Comparison of ENCODE assay signal across 8 cellular contexts in genomic region chr18:33231474-33232317, GRCh38.
DNase-seq lines count a peak whose midpoint lies in the region; ATAC-seq and TF ChIP-seq lines count a peak whose summit lies in the region.

No MANE protein-coding gene starts in this region.

- H3K36me3 Mint-ChIP-seq in activated CD8-positive, alpha-beta T cell treated with anti-CD3 and anti-CD28 coated beads for 36 hours (ENCODE audit: low read depth), result no peaks in the 10 kb centered on the region
- H3K36me3 Mint-ChIP-seq in neural progenitor cell, result no peaks in the 10 kb centered on the region

- no peaks in the 10 kb centered on the region for H3K27me3 Mint-ChIP-seq in activated CD8-positive, alpha-beta T cell treated with anti-CD3 and anti-CD28 coated beads for 36 hours
- H3K27me3 Mint-ChIP-seq in neural progenitor cell (ENCODE audit: insufficient read depth, low read depth), result peaks cover 2% of the 10 kb centered on the region

- H3K36me3 ChIP-seq in DOHH2 (ENCODE audit: control insufficient read depth, low read length) (no peaks in the 10 kb centered on the region), neural progenitor cell (no peaks in the 10 kb centered on the region)
- H3K36me3 ChIP-seq in effector memory CD4-positive, alpha-beta T cell (ENCODE audit: control insufficient read depth, insufficient read depth, low read length), result no peaks in the 10 kb centered on the region

- H3K9me3 ChIP-seq in DOHH2 (ENCODE audit: control insufficient read depth, insufficient read depth, low read length) (no peaks in the 10 kb centered on the region), neural progenitor cell (ENCODE audit: low read depth) (no peaks in the 10 kb centered on the region)
- H3K9me3 ChIP-seq in effector memory CD4-positive, alpha-beta T cell (ENCODE audit: control insufficient read depth, low read length), result no peaks in the 10 kb centered on the region

- no peaks in the 10 kb centered on the region for H3F3A ChIP-seq in DOHH2 (ENCODE audit: control insufficient read depth, insufficient read depth)
- no peaks in the 10 kb centered on the region for H3F3A ChIP-seq in neural progenitor cell (ENCODE audit: low read depth)

- H3K79me2 ChIP-seq in DOHH2 (ENCODE audit: control insufficient read depth, low read length) (no peaks in the 10 kb centered on the region), neural progenitor cell (ENCODE audit: low read depth) (no peaks in the 10 kb centered on the region)

- H3K27ac Mint-ChIP-seq in activated CD8-positive, alpha-beta T cell treated with anti-CD3 and anti-CD28 coated beads for 36 hours, result no peak overlapping the region
- H3K27ac Mint-ChIP-seq in neural progenitor cell, result peak overlapping the region; percentile 17

- H3K4me1 Mint-ChIP-seq in activated CD8-positive, alpha-beta T cell treated with anti-CD3 and anti-CD28 coated beads for 36 hours (ENCODE audit: low read depth), result no peaks in the 10 kb centered on the region
- peaks cover 10% of the 10 kb centered on the region for H3K4me1 Mint-ChIP-seq in neural progenitor cell

- peak overlapping the region; percentile 29; the same call in 1 of the 2 replicates for H3K4me2 ChIP-seq in DOHH2 (ENCODE audit: low read length)
- H3K4me2 ChIP-seq in neural progenitor cell, result no peak overlapping the region

- H3K4me3 ChIP-seq in DOHH2 (ENCODE audit: low read length), result no peak overlapping the region
- no peak overlapping the region for H3K4me3 ChIP-seq in neural progenitor cell
- no peak overlapping the region for H3K4me3 ChIP-seq in effector memory CD4-positive, alpha-beta T cell (ENCODE audit: insufficient read depth, low read depth, low read length, poor library complexity, severe bottlenecking)

- H3K9me2 ChIP-seq in DOHH2 (replicated peaks; ENCODE audit: control insufficient read depth, low read length), result no peaks in the 10 kb centered on the region

- no peak overlapping the region for H3K9ac ChIP-seq in neural progenitor cell

- peak overlapping the region; percentile 85 for H2AFZ ChIP-seq in neural progenitor cell (replicated peaks)

- no peaks in the 10 kb centered on the region for H3K27me3 ChIP-seq in DOHH2 (ENCODE audit: control insufficient read depth, low read length)
- no peaks in the 10 kb centered on the region for H3K27me3 ChIP-seq in neural progenitor cell
- no peaks in the 10 kb centered on the region for H3K27me3 ChIP-seq in effector memory CD4-positive, alpha-beta T cell (replicated peaks; ENCODE audit: control insufficient read depth, insufficient read depth, low read length, poor library complexity, severe bottlenecking)

- POLR2A ChIA-PET in activated CD8-positive, alpha-beta T cell treated with anti-CD3 and anti-CD28 coated beads for 36 hours (lab: Charles Lee), result no interaction called here

- H3K9me3 Mint-ChIP-seq in activated CD8-positive, alpha-beta T cell treated with anti-CD3 and anti-CD28 coated beads for 36 hours, result no peaks in the 10 kb centered on the region
- H3K9me3 Mint-ChIP-seq in neural progenitor cell, result no peaks in the 10 kb centered on the region

- no peak overlapping the region for H3K27ac ChIP-seq in DOHH2 (ENCODE audit: low read depth, low read length)
- no peak overlapping the region for H3K27ac ChIP-seq in neural progenitor cell
- no peak overlapping the region for H3K27ac ChIP-seq in effector memory CD4-positive, alpha-beta T cell (ENCODE audit: insufficient read depth, low read length, poor library complexity, severe bottlenecking)

- no peak overlapping the region for H3K4me3 Mint-ChIP-seq in activated CD8-positive, alpha-beta T cell treated with anti-CD3 and anti-CD28 coated beads for 36 hours
- no peak overlapping the region for H3K4me3 Mint-ChIP-seq in neural progenitor cell

- TF ChIP-seq CTCF in DOHH2 (IDR thresholded peaks at IDR 0.05; ENCODE audit: low read depth, low read length, poor library complexity, severe bottlenecking), result peak; percentile 93
- TF ChIP-seq CTCF in activated CD8-positive, alpha-beta T cell treated with anti-CD3 and anti-CD28 coated beads for 36 hours (IDR thresholded peaks at IDR 0.05), result peak; percentile 80
- peak; percentile 91 for TF ChIP-seq CTCF in neural progenitor cell (IDR thresholded peaks at IDR 0.05)

- H3K4me1 ChIP-seq in DOHH2 (ENCODE audit: control insufficient read depth, low read length), result peaks cover 4% of the 10 kb centered on the region
- no peaks in the 10 kb centered on the region for H3K4me1 ChIP-seq in neural progenitor cell
- no peaks in the 10 kb centered on the region for H3K4me1 ChIP-seq in effector memory CD4-positive, alpha-beta T cell (ENCODE audit: control insufficient read depth, insufficient read depth, low read length, poor library complexity, severe bottlenecking)

- H4K20me1 ChIP-seq in DOHH2 (ENCODE audit: control insufficient read depth, insufficient read depth, low read depth, low read length) (no peaks in the 10 kb centered on the region), neural progenitor cell (ENCODE audit: low read depth) (no peaks in the 10 kb centered on the region)

- DNase-seq in NCI-H510A (lab: John Stamatoyannopoulos, UW) (peak; percentile 88), fibroblast of the conjunctiva (ENCODE audit: low read depth) (peak; percentile 59), neural progenitor cell (ENCODE audit: low spot score) (peak; percentile 92)
- peak; percentile 68 for DNase-seq in activated CD8-positive, alpha-beta T cell treated with anti-CD3 and anti-CD28 coated beads for 36 hours
- DNase-seq in effector memory CD4-positive, alpha-beta T cell, result no peak

- CTCF ChIA-PET in activated CD8-positive, alpha-beta T cell treated with anti-CD3 and anti-CD28 coated beads for 36 hours (lab: Charles Lee), result interaction anchor here (0.6 to 1.8 kb wide), 9 partner anchors 9 to 530 kb away, joined by 3 to 16 read pairs (median 3); no protein-coding TSS in a partner anchor

- ATAC-seq in GM19467 (IDR thresholded peaks at IDR 0.05; ENCODE audit: unreplicated experiment) (peak; percentile 94), HG03520 (IDR thresholded peaks at IDR 0.05; ENCODE audit: unreplicated experiment) (peak; percentile 91)
- peak; percentile 77 for ATAC-seq in activated CD8-positive, alpha-beta T cell treated with anti-CD3 and anti-CD28 coated beads for 36 hours

- intact Hi-C loops in activated CD8-positive, alpha-beta T cell treated with anti-CD3 and anti-CD28 coated beads for 36 hours (cut with micrococcal nuclease), result no loop called here

Comparison
In these comparisons a context has a peak if more than half of its experiments do, and no peak if none do; other contexts are left out.
1. DNase-seq: peak in NCI-H510A (single experiment), activated CD8-positive, alpha-beta T cell treated with anti-CD3 and anti-CD28 coated beads for 36 hours (single experiment), fibroblast of the conjunctiva (single experiment) and neural progenitor cell (single experiment); none in effector memory CD4-positive, alpha-beta T cell (0 of 3).
2. Peak in every context shown above with its lines, with median percentiles within 50 percentile points of each other: CTCF ChIP-seq and ATAC-seq.